18 cellular contexts compared by ENCODE assay signal in the genomic region with DNA sequence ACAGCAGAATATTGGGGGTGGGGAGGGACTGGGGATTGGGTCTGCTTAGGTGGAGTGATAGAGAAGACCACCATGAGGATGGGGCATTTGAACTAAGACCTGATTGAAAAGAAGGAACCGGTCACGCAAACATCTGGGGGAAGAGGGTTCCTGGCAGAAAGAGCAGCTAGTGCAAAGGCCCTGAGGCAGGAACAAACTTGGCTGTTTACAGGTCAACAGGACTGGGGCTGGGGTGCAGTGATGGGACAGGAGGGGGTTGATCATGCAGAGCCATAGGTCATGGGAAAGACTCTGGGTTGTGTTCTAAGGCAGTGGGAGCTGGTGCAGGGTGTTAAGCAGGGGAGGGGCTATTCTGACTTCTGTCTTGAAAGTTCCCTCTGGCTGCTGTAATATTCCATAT. TPM values are rescaled to one million over a fixed set of nuclear protein-coding genes. Genes with fewer than 3 reads are reported as not detected.
DNase-seq lines count a peak whose midpoint lies in the region; ATAC-seq and TF ChIP-seq lines count a peak whose summit lies in the region.
"Had no signal": no experiment of that assay in that cellular context is flagged by ENCODE, and none has a peak within 500 bp of the region (broad histone marks: within the 10 kb centered on the region; RNA-seq: fewer than 3 reads in every experiment).

No MANE protein-coding gene starts in this region.

- peak overlapping the region; percentile 54 for H3K27ac Mint-ChIP-seq in stimulated activated naive CD8-positive, alpha-beta T cell treated with anti-CD3 and anti-CD28 coated beads, Interleukin-15, Interleukin-2, amounts not matched to agents 100 ng/mL and 50 ng/mL, for 24 hours
- peak overlapping the region; percentile 28 for H3K27ac Mint-ChIP-seq in activated CD4-positive, alpha-beta memory T cell treated with anti-CD3 and anti-CD28 coated beads for 36 hours

- intact Hi-C loops in activated CD4-positive, alpha-beta memory T cell treated with anti-CD3 and anti-CD28 coated beads for 36 hours (cut with micrococcal nuclease): loop anchor here (5.0 kb wide), 1 partner anchor 93 kb away; the partner anchor contains the start of gene ALKBH5

- peak overlapping the region; percentile 98 for H3K4me3 Mint-ChIP-seq in stimulated activated naive CD8-positive, alpha-beta T cell treated with anti-CD3 and anti-CD28 coated beads, Interleukin-15, Interleukin-2, amounts not matched to agents 100 ng/mL and 50 ng/mL, for 24 hours
- peak overlapping the region; percentile 99 for H3K4me3 Mint-ChIP-seq in activated CD4-positive, alpha-beta memory T cell treated with anti-CD3 and anti-CD28 coated beads for 36 hours

- no peak for ATAC-seq in stimulated activated naive CD8-positive, alpha-beta T cell treated with anti-CD3 and anti-CD28 coated beads, Interleukin-15, Interleukin-2, amounts not matched to agents 100 U/mL and 50 U/mL, for 24 hours
- no peak for ATAC-seq in SK-N-SH treated with all-trans-retinoic acid at 6 μM for 48 hours
- ATAC-seq in GM18520 (IDR thresholded peaks at IDR 0.05; ENCODE audit: unreplicated experiment): no peak
- ATAC-seq: gastrocnemius medialis had no signal

- peaks cover 34% of the 10 kb centered on the region for H3K36me3 Mint-ChIP-seq in stimulated activated naive CD8-positive, alpha-beta T cell treated with anti-CD3 and anti-CD28 coated beads, Interleukin-15, Interleukin-2, amounts not matched to agents 100 ng/mL and 50 ng/mL, for 24 hours (ENCODE audit: low read depth)
- peaks cover 11% of the 10 kb centered on the region for H3K36me3 Mint-ChIP-seq in activated CD4-positive, alpha-beta memory T cell treated with anti-CD3 and anti-CD28 coated beads for 36 hours

- no peaks in the 10 kb centered on the region for H3K9me3 Mint-ChIP-seq in stimulated activated naive CD8-positive, alpha-beta T cell treated with anti-CD3 and anti-CD28 coated beads, Interleukin-15, Interleukin-2, amounts not matched to agents 100 ng/mL and 50 ng/mL, for 24 hours
- H3K9me3 Mint-ChIP-seq in activated CD4-positive, alpha-beta memory T cell treated with anti-CD3 and anti-CD28 coated beads for 36 hours: no peaks in the 10 kb centered on the region

- DNase-seq in stimulated activated naive CD8-positive, alpha-beta T cell treated with anti-CD3 and anti-CD28 coated beads, Interleukin-15, Interleukin-2, amounts not matched to agents 100 U/mL and 50 U/mL, for 24 hours: no peak
- no peak for DNase-seq in activated CD4-positive, alpha-beta memory T cell treated with anti-CD3 and anti-CD28 coated beads for 36 hours
- peak; percentile 3 for DNase-seq in hepatic stellate cell (ENCODE audit: low spot score)
- DNase-seq in mesenteric fat pad (ENCODE audit: low spot score): no peak
- DNase-seq in Peyer's patch: no peak
- DNase-seq: AML-193; gastrocnemius medialis; Kasumi-1; NCI-H2029 treated with DMSO at 0.1 percent for 48 hours; NCI-H82; retina; SHP77; stimulated activated CD4-positive, alpha-beta T cell treated with anti-CD3 and anti-CD28 coated beads, Interleukin-1b, Interleukin-23, amount 100 ng/mL, for 48 hours; uterus had no signal

- CTCF ChIA-PET in activated CD4-positive, alpha-beta memory T cell treated with anti-CD3 and anti-CD28 coated beads for 36 hours (lab: Charles Lee): no interaction called here

- H3K9me3 ChIP-seq in Peyer's patch: no peaks in the 10 kb centered on the region
- H3K9me3 ChIP-seq: gastrocnemius medialis, uterus had no signal

- no peak overlapping the region for H3K27ac ChIP-seq in Peyer's patch
- H3K27ac ChIP-seq: uterus had no signal

- H3K4me1 Mint-ChIP-seq in stimulated activated naive CD8-positive, alpha-beta T cell treated with anti-CD3 and anti-CD28 coated beads, Interleukin-15, Interleukin-2, amounts not matched to agents 100 ng/mL and 50 ng/mL, for 24 hours (ENCODE audit: low read depth): peaks cover 24% of the 10 kb centered on the region
- peaks cover 30% of the 10 kb centered on the region for H3K4me1 Mint-ChIP-seq in activated CD4-positive, alpha-beta memory T cell treated with anti-CD3 and anti-CD28 coated beads for 36 hours (ENCODE audit: low read depth)

- TF ChIP-seq POLR2A in Peyer's patch (IDR thresholded peaks at IDR 0.05): no peak

- no peaks in the 10 kb centered on the region for H3K27me3 ChIP-seq in Peyer's patch
- H3K27me3 ChIP-seq: cardiac muscle cell, gastrocnemius medialis, uterus had no signal

- H3K4me3 ChIP-seq in Peyer's patch: no peak overlapping the region
- H3K4me3 ChIP-seq: cardiac muscle cell, gastrocnemius medialis, uterus had no signal

- TF ChIP-seq CTCF in Peyer's patch (IDR thresholded peaks at IDR 0.05): no peak

- H3K4me1 ChIP-seq in Peyer's patch: peaks cover 0 to 12% (median 2%) of the 10 kb centered on the region in 4 donors
- H3K4me1 ChIP-seq: uterus had no signal

- POLR2A ChIA-PET in activated CD4-positive, alpha-beta memory T cell treated with anti-CD3 and anti-CD28 coated beads for 36 hours (lab: Charles Lee): no interaction called here

- H3K36me3 ChIP-seq in Peyer's patch: peaks cover 0 to 20% (median 0%) of the 10 kb centered on the region in 3 donors
- H3K36me3 ChIP-seq: cardiac muscle cell, uterus had no signal

- H3K27me3 Mint-ChIP-seq in stimulated activated naive CD8-positive, alpha-beta T cell treated with anti-CD3 and anti-CD28 coated beads, Interleukin-15, Interleukin-2, amounts not matched to agents 100 ng/mL and 50 ng/mL, for 24 hours: no peaks in the 10 kb centered on the region
- H3K27me3 Mint-ChIP-seq in activated CD4-positive, alpha-beta memory T cell treated with anti-CD3 and anti-CD28 coated beads for 36 hours: no peaks in the 10 kb centered on the region

TF ChIP-seq in SK-N-SH treated with all-trans-retinoic acid at 6 μM for 48 hours, 23 proteins besides CTCF, POLR2A, EP300 and RAD21:
- no peak for TF ChIP-seq SNAI2 (CRISPR knock-in tag; IDR thresholded peaks at IDR 0.05)
- TF ChIP-seq ZNF8 (CRISPR knock-in tag; IDR thresholded peaks at IDR 0.05): no peak
- TF ChIP-seq TSHZ2 (CRISPR knock-in tag; IDR thresholded peaks at IDR 0.05): no peak
- TF ChIP-seq ARNTL (CRISPR knock-in tag; IDR thresholded peaks at IDR 0.05; ENCODE audit: borderline replicate concordance, low read depth): no peak
- no peak for TF ChIP-seq OSR1 (CRISPR knock-in tag; IDR thresholded peaks at IDR 0.05)

RNA-seq across cellular contexts. Expression of gene DRG2, which starts 1.9 kb away (rescaled TPM):
- 10 to 100 TPM; 37.7 to 39.3 TPM for total RNA-seq in activated CD4-positive, alpha-beta memory T cell treated with anti-CD3 and anti-CD28 coated beads for 36 hours
- total RNA-seq in mesenteric fat pad: 36.3 TPM
- 10 to 100 TPM; 24.0 to 65.2 (median 48.5) TPM for total RNA-seq in Peyer's patch

RNA-seq across cellular contexts. Expression of gene MYO15A, which starts 18.9 kb away (rescaled TPM):
- 1 to 10 TPM in 1 of 2 experiments, under 1 TPM in 1; 0.78 to 1.3 TPM for total RNA-seq in activated CD4-positive, alpha-beta memory T cell treated with anti-CD3 and anti-CD28 coated beads for 36 hours
- total RNA-seq in mesenteric fat pad (0.71 TPM), Peyer's patch (1 to 10 TPM in 3 of 4 donors, not detected in 1; 3.6 to 5.0 (median 3.8) TPM)

RNA-seq across cellular contexts. Expression of gene GID4, which starts 50.4 kb away (rescaled TPM):
- 1 to 10 TPM; 6.1 to 6.2 TPM for total RNA-seq in activated CD4-positive, alpha-beta memory T cell treated with anti-CD3 and anti-CD28 coated beads for 36 hours
- total RNA-seq in mesenteric fat pad: 17.4 TPM
- 10 to 100 TPM in 2 of 4 donors, 1 to 10 TPM in 2; 3.0 to 14.0 (median 10.9) TPM for total RNA-seq in Peyer's patch

RNA-seq across cellular contexts. Expression of gene ATPAF2, which starts 50.6 kb away (rescaled TPM):
- 10 to 100 TPM; 27.5 to 30.0 TPM for total RNA-seq in activated CD4-positive, alpha-beta memory T cell treated with anti-CD3 and anti-CD28 coated beads for 36 hours
- 20.8 TPM for total RNA-seq in mesenteric fat pad
- 10 to 100 TPM in 3 of 4 donors, 1 to 10 TPM in 1; 9.8 to 60.2 (median 29.7) TPM for total RNA-seq in Peyer's patch
